ENCODE assay signal across 28 cellular contexts in the genomic region with DNA sequence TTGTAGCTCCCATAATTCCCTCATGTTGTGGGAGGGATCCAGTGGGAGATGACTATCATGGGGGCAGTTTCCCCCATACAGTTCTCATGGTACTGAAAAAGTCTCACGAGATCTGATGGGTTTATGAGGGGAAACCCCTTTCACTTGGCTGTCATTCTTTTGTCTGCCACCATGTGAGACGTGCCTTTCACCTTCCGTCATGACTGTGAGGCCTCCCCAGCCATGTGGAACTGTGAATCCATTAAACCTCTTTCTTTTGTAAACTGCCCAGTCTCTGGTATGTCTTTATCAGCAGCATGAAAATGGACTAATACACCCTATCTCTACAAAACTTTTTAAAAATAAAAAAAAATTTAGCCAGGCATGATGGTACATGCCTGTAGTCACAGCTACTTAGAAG. TPM values are rescaled to one million over a fixed set of nuclear protein-coding genes. Genes with fewer than 3 reads are reported as not detected.
"Had no signal": no experiment of that assay in that cellular context is flagged by ENCODE, and none has a peak within 500 bp of the region (broad histone marks: within the 10 kb centered on the region; RNA-seq: fewer than 3 reads in every experiment).

No MANE protein-coding gene starts in this region.

- H3K36me3 Mint-ChIP-seq: mesothelial cell of epicardium, naive B cell, natural killer cell had no signal

- H3K27ac Mint-ChIP-seq: mesothelial cell of epicardium, natural killer cell, progenitor cell of endocrine pancreas had no signal

- DNase-seq: hippocampal formation; left colon; left ventricle myocardium inferior; mesendoderm; naive B cell; natural killer cell; nephron progenitor cell; ovary; stimulated activated CD4-positive, alpha-beta T cell treated with anti-CD3 and anti-CD28 coated beads, Interleukin-12 subunit alpha, Interleukin-12 subunit beta, amount 100 ng/mL, for 4 hours; stimulated activated CD4-positive, alpha-beta T cell treated with anti-CD3 and anti-CD28 coated beads, Interleukin-15, amount 100 ng/mL, for 24 hours; stimulated activated CD4-positive, alpha-beta T cell treated with anti-CD3 and anti-CD28 coated beads, Interleukin-2, amount 100 ng/mL, for 24 hours; stimulated activated CD4-positive, alpha-beta T cell treated with anti-CD3 and anti-CD28 coated beads, Interleukin-4, amount 100 ng/mL, for 1 hour; stimulated activated naive B cell treated with anti-CD40 and anti-IgM and Interleukin-4, amounts not matched to agents 10 μg/mL and 1 μg/mL and 100 μg/mL, for 72 hours; stimulated activated naive CD8-positive, alpha-beta T cell treated with anti-CD3 and anti-CD28 coated beads, Interleukin-15, Interleukin-2, amounts not matched to agents 100 U/mL and 50 U/mL, for 24 hours; stomach; testis; thyroid gland; transverse colon; upper lobe of left lung had no signal

- H3K4me1 ChIP-seq: left ventricle myocardium inferior, right atrium auricular region, stomach, thyroid gland, transverse colon, upper lobe of left lung had no signal

- H3K27ac ChIP-seq: left ventricle myocardium inferior, ovary, right atrium auricular region, stomach, testis, thyroid gland, transverse colon, upper lobe of left lung had no signal

- H3K9me3 Mint-ChIP-seq: mesothelial cell of epicardium; natural killer cell; nephron progenitor cell; stimulated activated naive B cell treated with anti-CD40 and anti-IgM and Interleukin-4, amounts not matched to agents 10 μg/mL and 1 μg/mL and 100 μg/mL, for 72 hours had no signal

- H3K9me3 ChIP-seq: left ventricle myocardium inferior, ovary, right atrium auricular region, stomach, testis, thyroid gland, transverse colon, upper lobe of left lung had no signal

- ATAC-seq: left colon; natural killer cell; sciatic nerve; stimulated activated naive CD8-positive, alpha-beta T cell treated with anti-CD3 and anti-CD28 coated beads, Interleukin-15, Interleukin-2, amounts not matched to agents 100 U/mL and 50 U/mL, for 24 hours had no signal

- H3K4me1 Mint-ChIP-seq: naive B cell, natural killer cell had no signal

- H3K4me3 ChIP-seq: left ventricle myocardium inferior, lung, ovary, right atrium auricular region, skin epidermis, stomach, testis, thyroid gland, transverse colon, upper lobe of left lung had no signal

- H3K27me3 ChIP-seq: ovary, testis, thyroid gland, upper lobe of left lung had no signal

- H3K36me3 ChIP-seq: left ventricle myocardium inferior, ovary, right atrium auricular region, stomach, thyroid gland, transverse colon, upper lobe of left lung had no signal

- H3K4me3 Mint-ChIP-seq: mesothelial cell of epicardium; naive B cell; natural killer cell; stimulated activated naive B cell treated with anti-CD40 and anti-IgM and Interleukin-4, amounts not matched to agents 10 μg/mL and 1 μg/mL and 100 μg/mL, for 72 hours had no signal

- FAIRE-seq: keratinocyte had no signal

RNA-seq across cellular contexts. Expression of gene ZNF385C, which starts 41.6 kb away (rescaled TPM):
- total RNA-seq: omental fat pad, pulmonary artery endothelial cell, right atrium auricular region had no signal
